In the genomic region with DNA sequence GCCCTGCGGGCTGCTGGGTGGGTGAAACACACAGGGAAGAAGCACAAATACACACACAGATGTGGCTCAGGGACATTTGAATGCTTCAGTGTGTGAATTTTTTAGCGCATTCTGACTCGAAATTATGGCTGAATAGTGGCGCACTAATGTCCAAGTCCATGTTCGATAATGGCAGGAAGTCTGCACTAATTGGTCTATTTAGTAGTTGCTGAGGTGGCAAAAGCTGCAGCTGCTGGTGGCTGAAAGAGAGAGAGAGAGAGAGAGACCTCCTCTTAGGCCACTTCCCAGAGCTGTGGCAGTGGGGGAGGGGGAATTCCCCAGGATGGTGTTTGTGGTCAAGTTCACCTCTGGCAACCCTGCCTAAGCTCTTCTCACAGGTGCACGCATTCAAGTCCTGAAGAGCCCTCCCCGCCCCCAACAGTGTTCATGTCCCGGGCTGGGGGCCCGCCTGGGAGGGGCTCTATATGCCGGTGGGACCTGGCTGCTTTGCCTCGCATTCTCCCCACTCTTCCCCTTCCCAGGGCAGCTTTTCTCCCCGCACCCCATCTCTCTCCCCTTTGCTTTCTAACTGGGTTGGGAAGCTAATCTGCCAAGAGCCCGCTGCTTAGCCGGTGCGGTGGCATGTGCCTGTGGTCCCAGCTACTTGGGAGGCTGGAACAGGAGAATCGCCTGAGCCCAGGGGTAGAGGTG, we compare ENCODE assay signal across 9 cellular contexts. TPM values are rescaled to one million over a fixed set of nuclear protein-coding genes. Genes with fewer than 3 reads are reported as not detected.
DNase-seq lines count a peak whose midpoint lies in the region; ATAC-seq, FAIRE-seq and TF ChIP-seq lines count a peak whose summit lies in the region.
"Had no signal": no experiment of that assay in that cellular context is flagged by ENCODE, and none has a peak within 500 bp of the region (broad histone marks: within the 10 kb centered on the region; RNA-seq: fewer than 3 reads in every experiment).

No MANE protein-coding gene starts in this region.

- H3K36me3 ChIP-seq in mesenchymal stem cell (ENCODE audit: control insufficient read depth in 1 of 2, insufficient read depth in 2 of 2, low read depth in 1 of 2, low read length in 2 of 2), result peaks cover 0 to 3% of the 10 kb centered on the region in 2 experiments
- no peaks in the 10 kb centered on the region for H3K36me3 ChIP-seq in small intestine (ENCODE audit: control insufficient read depth in 2 of 2, insufficient read depth in 2 of 2, low read length in 2 of 2)

- no peak overlapping the region for H2AK5ac ChIP-seq in mesenchymal stem cell (ENCODE audit: low read length, severe bottlenecking)

- no peak overlapping the region for H2BK120ac ChIP-seq in mesenchymal stem cell (ENCODE audit: low read depth, low read length)

- H3K4me3 Mint-ChIP-seq in T-helper 17 cell, result peak overlapping the region; percentile 53
- no peak overlapping the region for H3K4me3 Mint-ChIP-seq in immature natural killer cell
- H3K4me3 Mint-ChIP-seq: dendritic cell treated with granulocyte-macrophage colony-stimulating factor and Interleukin-4, amounts not matched to agents 40 ng/mL and 50 ng/mL, for 4 days had no signal

- WGBS in mesenchymal stem cell, result 8% methylated on average over 16 of the region's 16 CpGs
- 33 to 76% (median 72%) methylated on average over 16 of the region's 16 CpGs for WGBS in small intestine, 3 donors

- TF ChIP-seq CTCF in foreskin keratinocyte (conservative IDR thresholded peaks at IDR 0.05), result no peak

- H2BK5ac ChIP-seq in mesenchymal stem cell (ENCODE audit: low read depth, low read length, poor library complexity, severe bottlenecking), result no peak overlapping the region

- H3K4me1 ChIP-seq in mesenchymal stem cell (ENCODE audit: control insufficient read depth, insufficient read depth, low read depth, low read length), result peaks cover 22% of the 10 kb centered on the region
- peaks cover 4% of the 10 kb centered on the region for H3K4me1 ChIP-seq in foreskin keratinocyte
- peaks cover under 1 to 4% of the 10 kb centered on the region in 2 donors for H3K4me1 ChIP-seq in small intestine (ENCODE audit: control insufficient read depth in 2 of 2, insufficient read depth in 1 of 2, low read depth in 1 of 2, low read length in 1 of 2)

- H2AFZ ChIP-seq in mesenchymal stem cell (ENCODE audit: low read depth, low read length), result no peak overlapping the region

- no peak overlapping the region for H3K27ac Mint-ChIP-seq in T-helper 17 cell
- H3K27ac Mint-ChIP-seq in immature natural killer cell, result no peak overlapping the region
- H3K27ac Mint-ChIP-seq: dendritic cell treated with granulocyte-macrophage colony-stimulating factor and Interleukin-4, amounts not matched to agents 40 ng/mL and 50 ng/mL, for 4 days had no signal

- H3K4ac ChIP-seq in mesenchymal stem cell (ENCODE audit: low read depth in 1 of 2, low read length in 2 of 2), result no peak overlapping the region

- H3K4me1 Mint-ChIP-seq in T-helper 17 cell (peaks cover 21% of the 10 kb centered on the region), immature natural killer cell (peaks cover 1 to 4% of the 10 kb centered on the region in 2 donors)

- no peak overlapping the region for H3K9ac ChIP-seq in mesenchymal stem cell (ENCODE audit: low read length)

- H3K9me3 ChIP-seq in T-helper 17 cell (ENCODE audit: control insufficient read depth, low read length, poor library complexity, severe bottlenecking) (no peaks in the 10 kb centered on the region), mesenchymal stem cell (ENCODE audit: control insufficient read depth, low read length) (no peaks in the 10 kb centered on the region), small intestine (ENCODE audit: control insufficient read depth, low read depth) (no peaks in the 10 kb centered on the region)

- H4K91ac ChIP-seq in mesenchymal stem cell (ENCODE audit: low read length), result no peak overlapping the region

- no peak overlapping the region for H3K4me3 ChIP-seq in mesenchymal stem cell (ENCODE audit: insufficient read depth in 1 of 2, low read depth in 1 of 2, low read length in 2 of 2)
- no peak overlapping the region for H3K4me3 ChIP-seq in small intestine (ENCODE audit: low read depth in 1 of 2, low read length in 2 of 2)

- H2BK12ac ChIP-seq in mesenchymal stem cell (ENCODE audit: low read length in 2 of 2), result no peak overlapping the region

- no peak for FAIRE-seq in small intestine (lab: Jason Lieb, UNC)

- no peak overlapping the region for H3K4me2 ChIP-seq in mesenchymal stem cell (ENCODE audit: low read length, poor library complexity, severe bottlenecking)

- peaks cover 96 to 99% of the 10 kb centered on the region in 2 experiments for H3K27me3 ChIP-seq in mesenchymal stem cell (ENCODE audit: control insufficient read depth in 1 of 2, insufficient read depth in 1 of 2, low read length in 2 of 2)
- H3K27me3 ChIP-seq in foreskin keratinocyte, result peaks cover 100% of the 10 kb centered on the region
- H3K27me3 ChIP-seq in small intestine (ENCODE audit: control insufficient read depth in 2 of 2, insufficient read depth in 2 of 2, low read length in 2 of 2), result peaks cover 3 to 68% of the 10 kb centered on the region in 2 donors

- ATAC-seq in GM18909 (IDR thresholded peaks at IDR 0.05; ENCODE audit: poor library complexity, unreplicated experiment), result peak; percentile 67
- peak; percentile 55 for ATAC-seq in HG02938 (IDR thresholded peaks at IDR 0.05; ENCODE audit: unreplicated experiment)
- ATAC-seq in T-helper 17 cell, result peak; percentile 65
- ATAC-seq in foreskin keratinocyte, result no peak

- H3K36me3 Mint-ChIP-seq in T-helper 17 cell (ENCODE audit: low read depth) (peaks cover 4% of the 10 kb centered on the region), immature natural killer cell (no peaks in the 10 kb centered on the region)

- peaks cover 0 to 1% (median 0%) of the 10 kb centered on the region in 6 donors for H3K9me3 Mint-ChIP-seq in immature natural killer cell
- H3K9me3 Mint-ChIP-seq: dendritic cell treated with granulocyte-macrophage colony-stimulating factor and Interleukin-4, amounts not matched to agents 40 ng/mL and 50 ng/mL, for 4 days had no signal

- no peak overlapping the region for H2BK15ac ChIP-seq in mesenchymal stem cell (ENCODE audit: low read depth, poor library complexity, severe bottlenecking)

- no peak overlapping the region for H3K18ac ChIP-seq in mesenchymal stem cell (ENCODE audit: low read depth in 1 of 2, low read length in 2 of 2)

- DNase-seq in COLO668 (lab: John Stamatoyannopoulos, UW; ENCODE audit: unreplicated experiment) (peak; percentile 26), T-helper 17 cell (no peak), mesenchymal stem cell (no peak), immature natural killer cell (no peak), foreskin keratinocyte (no peak), small intestine (no peak)

- H3K79me1 ChIP-seq in mesenchymal stem cell (replicated peaks; ENCODE audit: low read length, poor library complexity, severe bottlenecking), result no peaks in the 10 kb centered on the region

- H3K27me3 Mint-ChIP-seq in T-helper 17 cell (peaks cover 68% of the 10 kb centered on the region), immature natural killer cell (ENCODE audit: low read depth in 3 of 3) (peaks cover 23 to 38% (median 25%) of the 10 kb centered on the region in 3 donors)

- H4K8ac ChIP-seq in mesenchymal stem cell (ENCODE audit: low read length), result no peak overlapping the region

- H3K23ac ChIP-seq in mesenchymal stem cell (ENCODE audit: low read length in 2 of 2), result no peak overlapping the region

- H3K27ac ChIP-seq in mesenchymal stem cell (ENCODE audit: low read length, poor library complexity, severe bottlenecking), result no peak overlapping the region
- no peak overlapping the region for H3K27ac ChIP-seq in foreskin keratinocyte
- H3K27ac ChIP-seq in small intestine (ENCODE audit: low read depth in 1 of 2, low read length in 1 of 2), result no peak overlapping the region

- no peak overlapping the region for H3K14ac ChIP-seq in mesenchymal stem cell (ENCODE audit: low read length in 2 of 2)

RNA-seq across cellular contexts. Expression of a gene that starts 6.0 kb away (rescaled TPM):
- total RNA-seq in T-helper 17 cell (under 1 TPM; 0.15 to 0.21 TPM), foreskin keratinocyte (0.11 TPM in 1 of 2 replicates, not detected in the other)
- polyA plus RNA-seq in mesenchymal stem cell (2013, experiment 1 of 2), result not detected
- not detected for polyA plus RNA-seq in mesenchymal stem cell (2013, experiment 2 of 2)
- polyA plus RNA-seq in immature natural killer cell (not detected), foreskin keratinocyte (0.03 TPM in 2 replicates), small intestine (10 to 100 TPM in 1 of 3 donors, 1 to 10 TPM in 2; 3.5 to 10.7 (median 7.6) TPM)
